26 cellular contexts compared by ENCODE assay signal in genomic region chr2:52859065-52859464, GRCh38.
"Had no signal": no experiment of that assay in that cellular context is flagged by ENCODE, and none has a peak within 500 bp of the region (broad histone marks: within the 10 kb centered on the region; RNA-seq: fewer than 3 reads in every experiment).

No MANE protein-coding gene starts in this region.

- H3K4me1 ChIP-seq: neural progenitor cell, parathyroid adenoma, psoas muscle, right lobe of liver, sigmoid colon, stomach, thyroid gland, tibial nerve, upper lobe of left lung, vagina had no signal

- H3K27ac ChIP-seq: neural progenitor cell, ovary, parathyroid adenoma, psoas muscle, right lobe of liver, sigmoid colon, stomach, thoracic aorta, thyroid gland, tibial nerve, upper lobe of left lung, vagina had no signal

- H3K27me3 ChIP-seq: neural progenitor cell, ovary, right lobe of liver, sigmoid colon, stomach, thyroid gland, tibial nerve, upper lobe of left lung, vagina had no signal

- H3K4me3 ChIP-seq: neural progenitor cell, ovary, psoas muscle, right lobe of liver, sigmoid colon, stomach, thoracic aorta, thyroid gland, tibial nerve, upper lobe of left lung, vagina had no signal

- FAIRE-seq: small intestine, urothelium cell line had no signal

- H2AFZ ChIP-seq: neural progenitor cell, parathyroid adenoma had no signal

- ATAC-seq: natural killer cell; psoas muscle; right cardiac atrium; right lobe of liver; stimulated activated effector memory CD8-positive, alpha-beta T cell treated with anti-CD3 and anti-CD28 coated beads, Interleukin-12 subunit alpha, Interleukin-12 subunit beta, amount 100 ng/mL, for 72 hours; stimulated activated naive B cell treated with anti-CD40 and anti-IgM and Interleukin-4, amounts not matched to agents 10 μg/mL and 1 μg/mL and 100 μg/mL, for 72 hours had no signal

- H3K36me3 ChIP-seq: neural progenitor cell, ovary, right lobe of liver, sigmoid colon, stomach, thoracic aorta, thyroid gland, tibial nerve, upper lobe of left lung, vagina had no signal

- H3K9ac ChIP-seq: neural progenitor cell, parathyroid adenoma had no signal

- DNase-seq: natural killer cell; occipital lobe; ovary; posterior cingulate gyrus; psoas muscle; right cardiac atrium; right lobe of liver; sigmoid colon; small intestine; stimulated activated CD4-positive, alpha-beta T cell treated with anti-CD3 and anti-CD28 coated beads, Interleukin-15, amount 100 ng/mL, for 24 hours; stimulated activated CD4-positive, alpha-beta T cell treated with anti-CD3 and anti-CD28 coated beads, Interleukin-2, amount 100 ng/mL, for 24 hours; stimulated activated CD4-positive, alpha-beta T cell treated with anti-CD3 and anti-CD28 coated beads, Interleukin-2, amount 100 ng/mL, for 48 hours; stimulated activated CD4-positive, alpha-beta T cell treated with anti-CD3 and anti-CD28 coated beads, Interleukin-4, amount 100 ng/mL, for 24 hours; stimulated activated naive B cell treated with anti-CD40 and anti-IgM and Interleukin-4, amounts not matched to agents 10 μg/mL and 1 μg/mL and 100 μg/mL, for 72 hours; stimulated activated naive CD4-positive, alpha-beta T cell treated with Interleukin-2 at 50 U/mL for 16 hours; stomach; thyroid gland; trophoblast cell; upper lobe of left lung had no signal

- H3K4me2 ChIP-seq: neural progenitor cell had no signal

- H3K9me3 ChIP-seq: ovary, psoas muscle, right lobe of liver, sigmoid colon, stomach, thoracic aorta, thyroid gland, tibial nerve, upper lobe of left lung, vagina had no signal

- H3K79me2 ChIP-seq: parathyroid adenoma had no signal
